In the genomic region with DNA sequence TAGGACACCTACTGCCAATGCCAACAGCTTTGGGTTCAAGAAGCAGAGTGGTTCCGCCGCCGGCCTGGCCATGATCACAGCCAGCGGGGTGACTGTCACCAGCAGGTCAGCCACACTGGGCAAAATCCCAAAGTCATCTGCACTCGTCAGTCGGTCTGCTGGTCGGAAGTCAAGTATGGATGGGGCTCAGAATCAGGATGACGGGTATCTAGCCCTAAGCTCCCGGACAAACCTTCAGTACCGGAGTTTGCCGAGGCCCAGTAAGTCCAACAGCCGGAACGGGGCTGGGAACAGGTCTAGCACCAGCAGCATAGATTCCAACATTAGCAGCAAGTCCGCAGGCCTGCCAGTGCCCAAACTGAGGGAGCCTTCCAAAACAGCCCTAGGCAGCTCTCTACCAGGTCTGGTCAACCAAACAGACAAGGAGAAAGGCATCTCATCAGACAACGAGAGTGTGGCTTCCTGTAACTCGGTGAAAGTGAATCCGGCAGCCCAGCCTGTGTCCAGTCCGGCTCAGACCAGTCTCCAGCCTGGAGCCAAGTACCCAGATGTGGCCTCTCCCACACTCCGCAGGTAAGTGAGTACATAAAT, we compare ENCODE assay signal across 1 cellular context.
TF ChIP-seq lines count a peak whose summit lies in the region.

No MANE protein-coding gene starts in this region.

TF ChIP-seq in SK-N-SH treated with all-trans-retinoic acid at 6 μM for 48 hours, 23 proteins besides CTCF, POLR2A, EP300 and RAD21 (continued from another document):
- TF ChIP-seq, protein P1, sequence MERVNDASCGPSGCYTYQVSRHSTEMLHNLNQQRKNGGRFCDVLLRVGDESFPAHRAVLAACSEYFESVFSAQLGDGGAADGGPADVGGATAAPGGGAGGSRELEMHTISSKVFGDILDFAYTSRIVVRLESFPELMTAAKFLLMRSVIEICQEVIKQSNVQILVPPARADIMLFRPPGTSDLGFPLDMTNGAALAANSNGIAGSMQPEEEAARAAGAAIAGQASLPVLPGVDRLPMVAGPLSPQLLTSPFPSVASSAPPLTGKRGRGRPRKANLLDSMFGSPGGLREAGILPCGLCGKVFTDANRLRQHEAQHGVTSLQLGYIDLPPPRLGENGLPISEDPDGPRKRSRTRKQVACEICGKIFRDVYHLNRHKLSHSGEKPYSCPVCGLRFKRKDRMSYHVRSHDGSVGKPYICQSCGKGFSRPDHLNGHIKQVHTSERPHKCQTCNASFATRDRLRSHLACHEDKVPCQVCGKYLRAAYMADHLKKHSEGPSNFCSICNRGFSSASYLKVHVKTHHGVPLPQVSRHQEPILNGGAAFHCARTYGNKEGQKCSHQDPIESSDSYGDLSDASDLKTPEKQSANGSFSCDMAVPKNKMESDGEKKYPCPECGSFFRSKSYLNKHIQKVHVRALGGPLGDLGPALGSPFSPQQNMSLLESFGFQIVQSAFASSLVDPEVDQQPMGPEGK (CRISPR knock-in tag; IDR thresholded peaks at IDR 0.05; ENCODE audit: borderline replicate concordance): no peak
- TF ChIP-seq TOX (CRISPR knock-in tag; IDR thresholded peaks at IDR 0.05; ENCODE audit: borderline replicate concordance): no peak
- TF ChIP-seq ZC3H10 (CRISPR knock-in tag; IDR thresholded peaks at IDR 0.05): no peak
- no peak for TF ChIP-seq ESRRG (CRISPR knock-in tag; IDR thresholded peaks at IDR 0.05)
- TF ChIP-seq TCF4 (CRISPR knock-in tag; IDR thresholded peaks at IDR 0.05; ENCODE audit: borderline replicate concordance): no peak
- TF ChIP-seq PPARA (CRISPR knock-in tag; IDR thresholded peaks at IDR 0.05; ENCODE audit: borderline replicate concordance): no peak
